Comparison of ENCODE assay signal across 26 cellular contexts in genomic region chr11:95360382-95360781, GRCh38.
DNase-seq lines count a peak whose midpoint lies in the region; ATAC-seq, FAIRE-seq and TF ChIP-seq lines count a peak whose summit lies in the region.
"Had no signal": no experiment of that assay in that cellular context is flagged by ENCODE, and none has a peak within 500 bp of the region (broad histone marks: within the 10 kb centered on the region; RNA-seq: fewer than 3 reads in every experiment).

No MANE protein-coding gene starts in this region.

- no peak overlapping the region for H2AK5ac ChIP-seq in mesenchymal stem cell (ENCODE audit: low read length, severe bottlenecking)

- 78% methylated on average over 2 of the region's 3 CpGs for WGBS in mesenchymal stem cell

- H3K27me3 ChIP-seq in bronchial epithelial cell (ENCODE audit: control insufficient read depth, insufficient read depth, low read length) (no peaks in the 10 kb centered on the region), mesenchymal stem cell (ENCODE audit: control insufficient read depth in 1 of 2, insufficient read depth in 1 of 2, low read length in 2 of 2) (no peaks in the 10 kb centered on the region)
- H3K27me3 ChIP-seq: heart right ventricle, left lung had no signal

- POLR2A ChIA-PET in naive thymus-derived CD8-positive, alpha-beta T cell (lab: Charles Lee) = no interaction called here

- H4K91ac ChIP-seq in mesenchymal stem cell (ENCODE audit: low read length) = no peak overlapping the region

- TF ChIP-seq CTCF in NB4 (IDR thresholded peaks at IDR 0.05; ENCODE audit: low read depth, low read length) (no peak), bronchial epithelial cell (IDR thresholded peaks at IDR 0.05; ENCODE audit: insufficient read depth, low read length, severe bottlenecking) (no peak)

- H3K23ac ChIP-seq in mesenchymal stem cell (ENCODE audit: low read length in 2 of 2) = no peak overlapping the region

- H2BK15ac ChIP-seq in mesenchymal stem cell (ENCODE audit: low read depth, poor library complexity, severe bottlenecking) = no peak overlapping the region

- no peak overlapping the region for H2AFZ ChIP-seq in mesenchymal stem cell (ENCODE audit: low read depth, low read length)
- H2AFZ ChIP-seq: parathyroid adenoma had no signal

- H3K9me3 ChIP-seq in mesenchymal stem cell (ENCODE audit: control insufficient read depth, low read length) = no peaks in the 10 kb centered on the region
- H3K9me3 ChIP-seq: heart right ventricle, left lung had no signal

- H2BK12ac ChIP-seq in mesenchymal stem cell (ENCODE audit: low read length in 2 of 2) = no peak overlapping the region

- H3K4me2 ChIP-seq in mesenchymal stem cell (ENCODE audit: low read length, poor library complexity, severe bottlenecking) = no peak overlapping the region

- H3K4me3 Mint-ChIP-seq in naive thymus-derived CD8-positive, alpha-beta T cell = no peak overlapping the region
- H3K4me3 Mint-ChIP-seq: activated naive CD4-positive, alpha-beta T cell treated with anti-CD3 and anti-CD28 coated beads, Interleukin-2, amount 50 U/mL, for 24 hours; central memory CD8-positive, alpha-beta T cell; natural killer cell treated with Interleukin-12 subunit alpha and Interleukin-12 subunit beta and Interleukin-15 and Interleukin-18, amount 100 ng/mL, for 72 hours had no signal

- H3K18ac ChIP-seq in mesenchymal stem cell (ENCODE audit: low read depth in 1 of 2, low read length in 2 of 2) = no peak overlapping the region

- no peak overlapping the region for H2BK5ac ChIP-seq in mesenchymal stem cell (ENCODE audit: low read depth, low read length, poor library complexity, severe bottlenecking)

- H3K4me1 Mint-ChIP-seq in naive thymus-derived CD8-positive, alpha-beta T cell = peaks cover under 1 to 5% (median 3%) of the 10 kb centered on the region in 4 donors
- H3K4me1 Mint-ChIP-seq: central memory CD8-positive, alpha-beta T cell had no signal

- no peak overlapping the region for H3K4ac ChIP-seq in mesenchymal stem cell (ENCODE audit: low read depth in 1 of 2, low read length in 2 of 2)

- H3K9me3 Mint-ChIP-seq in naive thymus-derived CD8-positive, alpha-beta T cell = no peaks in the 10 kb centered on the region
- peaks cover 0 to 9% of the 10 kb centered on the region in 2 donors for H3K9me3 Mint-ChIP-seq in activated naive CD4-positive, alpha-beta T cell treated with anti-CD3 and anti-CD28 coated beads, Interleukin-2, amount 50 U/mL, for 72 hours
- H3K9me3 Mint-ChIP-seq: activated naive CD4-positive, alpha-beta T cell treated with anti-CD3 and anti-CD28 coated beads, Interleukin-2, amount 50 U/mL, for 24 hours; central memory CD8-positive, alpha-beta T cell; natural killer cell treated with Interleukin-12 subunit alpha and Interleukin-12 subunit beta and Interleukin-15 and Interleukin-18, amount 100 ng/mL, for 72 hours had no signal

- H3K27ac Mint-ChIP-seq in naive thymus-derived CD8-positive, alpha-beta T cell = no peak overlapping the region
- H3K27ac Mint-ChIP-seq in activated naive CD4-positive, alpha-beta T cell treated with anti-CD3 and anti-CD28 coated beads, Interleukin-2, amount 50 U/mL, for 72 hours = no peak overlapping the region
- H3K27ac Mint-ChIP-seq: activated naive CD4-positive, alpha-beta T cell treated with anti-CD3 and anti-CD28 coated beads, Interleukin-2, amount 50 U/mL, for 24 hours; natural killer cell treated with Interleukin-12 subunit alpha and Interleukin-12 subunit beta and Interleukin-15 and Interleukin-18, amount 100 ng/mL, for 72 hours had no signal

- H3K36me3 ChIP-seq in bronchial epithelial cell (ENCODE audit: control insufficient read depth, insufficient read depth, low read length) = no peaks in the 10 kb centered on the region
- H3K36me3 ChIP-seq in mesenchymal stem cell (ENCODE audit: control insufficient read depth in 1 of 2, insufficient read depth in 2 of 2, low read depth in 1 of 2, low read length in 2 of 2) = no peaks in the 10 kb centered on the region
- H3K36me3 ChIP-seq: heart right ventricle, left lung had no signal

- no peak overlapping the region for H3K9ac ChIP-seq in mesenchymal stem cell (ENCODE audit: low read length)
- H3K9ac ChIP-seq: parathyroid adenoma had no signal

- ATAC-seq in GM18858 (IDR thresholded peaks at IDR 0.05; ENCODE audit: unreplicated experiment) (no peak), HG03571 (IDR thresholded peaks at IDR 0.05; ENCODE audit: unreplicated experiment) (no peak)
- ATAC-seq in naive thymus-derived CD8-positive, alpha-beta T cell = no peak
- ATAC-seq in activated naive CD4-positive, alpha-beta T cell treated with anti-CD3 and anti-CD28 coated beads, Interleukin-2, amount 50 U/mL, for 72 hours = no peak
- ATAC-seq: heart right ventricle; left lung; natural killer cell treated with Interleukin-12 subunit alpha and Interleukin-12 subunit beta and Interleukin-15 and Interleukin-18, amount 100 ng/mL, for 72 hours; right cardiac atrium; stimulated activated naive CD8-positive, alpha-beta T cell treated with anti-CD3 and anti-CD28 coated beads, Interleukin-15, Interleukin-2, amounts not matched to agents 100 U/mL and 50 U/mL, for 24 hours had no signal

- peaks cover 0 to 2% (median 0%) of the 10 kb centered on the region in 5 donors for H3K27me3 Mint-ChIP-seq in naive thymus-derived CD8-positive, alpha-beta T cell
- H3K27me3 Mint-ChIP-seq: activated naive CD4-positive, alpha-beta T cell treated with anti-CD3 and anti-CD28 coated beads, Interleukin-2, amount 50 U/mL, for 24 hours had no signal

- H3K4me3 ChIP-seq in NB4 (ENCODE audit: low read depth, low read length) (no peak overlapping the region), bronchial epithelial cell (ENCODE audit: low read depth, low read length) (no peak overlapping the region), mesenchymal stem cell (ENCODE audit: insufficient read depth in 1 of 2, low read depth in 1 of 2, low read length in 2 of 2) (no peak overlapping the region)
- H3K4me3 ChIP-seq: heart right ventricle, left lung had no signal

- peaks cover 8% of the 10 kb centered on the region for H3K4me1 ChIP-seq in mesenchymal stem cell (ENCODE audit: control insufficient read depth, insufficient read depth, low read depth, low read length)
- H3K4me1 ChIP-seq: parathyroid adenoma had no signal

- no peaks in the 10 kb centered on the region for H3K36me3 Mint-ChIP-seq in naive thymus-derived CD8-positive, alpha-beta T cell
- H3K36me3 Mint-ChIP-seq in activated naive CD4-positive, alpha-beta T cell treated with anti-CD3 and anti-CD28 coated beads, Interleukin-2, amount 50 U/mL, for 72 hours = peaks cover 0 to 7% of the 10 kb centered on the region in 2 donors
- H3K36me3 Mint-ChIP-seq: activated naive CD4-positive, alpha-beta T cell treated with anti-CD3 and anti-CD28 coated beads, Interleukin-2, amount 50 U/mL, for 24 hours; natural killer cell treated with Interleukin-12 subunit alpha and Interleukin-12 subunit beta and Interleukin-15 and Interleukin-18, amount 100 ng/mL, for 72 hours had no signal

- H3K79me1 ChIP-seq in mesenchymal stem cell (replicated peaks; ENCODE audit: low read length, poor library complexity, severe bottlenecking) = no peaks in the 10 kb centered on the region

- no peak for FAIRE-seq in bronchial epithelial cell (lab: Jason Lieb, UNC)
- FAIRE-seq: astrocyte, GM12891 had no signal

- H3K14ac ChIP-seq in mesenchymal stem cell (ENCODE audit: low read length in 2 of 2) = no peak overlapping the region

- TF ChIP-seq POLR2A in NB4 (IDR thresholded peaks at IDR 0.05; ENCODE audit: extremely low read depth, insufficient read length) = no peak

- H3K27ac ChIP-seq in mesenchymal stem cell (ENCODE audit: low read length, poor library complexity, severe bottlenecking) = no peak overlapping the region
- H3K27ac ChIP-seq: C4-2B, heart right ventricle, left lung, parathyroid adenoma had no signal

- DNase-seq in CD1c-positive myeloid dendritic cell (ENCODE audit: extremely low spot score) (peak; percentile 59), NB4 (ENCODE audit: low read depth) (peak; percentile 84), bronchial epithelial cell (ENCODE audit: low read depth) (peak; percentile 63), mesenchymal stem cell (peak; percentile 29)
- DNase-seq in naive thymus-derived CD8-positive, alpha-beta T cell = no peak
- no peak for DNase-seq in activated naive CD4-positive, alpha-beta T cell treated with anti-CD3 and anti-CD28 coated beads, Interleukin-2, amount 50 U/mL, for 72 hours (ENCODE audit: low spot score in 2 of 2)
- DNase-seq: ACHN; activated CD4-positive, alpha-beta T cell treated with anti-CD3 and anti-CD28 coated beads, Interleukin-2, amount 50 U/mL, for 1 hour; dermis blood vessel endothelial cell; heart right ventricle; KBM-7; left lung; MM.1S; NCI-H526; right cardiac atrium; stimulated activated CD4-positive, alpha-beta T cell treated with anti-CD3 and anti-CD28 coated beads, Interleukin-4, amount 100 ng/mL, for 4 hours; stimulated activated naive CD8-positive, alpha-beta T cell treated with anti-CD3 and anti-CD28 coated beads, Interleukin-15, Interleukin-2, amounts not matched to agents 100 U/mL and 50 U/mL, for 24 hours had no signal

- H2BK120ac ChIP-seq in mesenchymal stem cell (ENCODE audit: low read depth, low read length) = no peak overlapping the region

- H4K8ac ChIP-seq in mesenchymal stem cell (ENCODE audit: low read length) = no peak overlapping the region

Comparison
In these comparisons a context has a peak if more than half of its experiments do, and no peak if none do; other contexts are left out.
1. DNase-seq: peak in CD1c-positive myeloid dendritic cell (single experiment), NB4 (single experiment), bronchial epithelial cell (single experiment) and mesenchymal stem cell (single experiment); none in naive thymus-derived CD8-positive, alpha-beta T cell (0 of 10) and activated naive CD4-positive, alpha-beta T cell treated with anti-CD3 and anti-CD28 coated beads, Interleukin-2, amount 50 U/mL, for 72 hours (0 of 2).